Comparison of ENCODE assay signal across 11 cellular contexts in the genomic region with DNA sequence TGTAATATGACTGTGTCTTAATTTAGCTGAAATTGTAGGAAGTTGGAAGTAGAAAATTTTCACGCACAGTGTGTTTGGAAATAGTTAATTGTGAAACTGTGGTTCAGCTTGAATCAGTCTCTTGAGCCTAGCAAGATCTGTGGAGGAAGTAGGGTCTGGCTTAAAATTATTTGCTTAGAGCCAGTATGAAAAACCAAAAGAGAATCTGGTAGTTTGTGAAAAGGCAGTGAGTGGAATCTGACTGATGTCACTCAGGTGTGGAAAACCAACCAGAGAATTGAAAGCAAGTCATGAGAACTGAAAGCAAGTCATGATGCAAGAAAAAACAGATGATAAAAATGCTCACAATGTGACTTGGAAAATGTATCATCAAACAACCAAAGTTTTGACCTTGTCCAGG. TPM values are rescaled to one million over a fixed set of nuclear protein-coding genes. Genes with fewer than 3 reads are reported as not detected.
DNase-seq lines count a peak whose midpoint lies in the region; ATAC-seq and TF ChIP-seq lines count a peak whose summit lies in the region.
"Had no signal": no experiment of that assay in that cellular context is flagged by ENCODE, and none has a peak within 500 bp of the region (broad histone marks: within the 10 kb centered on the region; RNA-seq: fewer than 3 reads in every experiment).

No MANE protein-coding gene starts in this region.

- TF ChIP-seq POLR2A in uterus (IDR thresholded peaks at IDR 0.05): no peak

- peak overlapping the region in 1 of 2 donors; percentile 9 for H3K4me3 Mint-ChIP-seq in activated T-cell treated with anti-CD3 and anti-CD28 coated beads, Interleukin-2, amount 50 U/mL, for 72 hours
- no peak overlapping the region for H3K4me3 Mint-ChIP-seq in stimulated activated naive CD8-positive, alpha-beta T cell treated with anti-CD3 and anti-CD28 coated beads, Interleukin-15, Interleukin-2, amounts not matched to agents 100 ng/mL and 50 ng/mL, for 24 hours
- H3K4me3 Mint-ChIP-seq: central memory CD8-positive, alpha-beta T cell had no signal

- H3K9me3 Mint-ChIP-seq in activated T-cell treated with anti-CD3 and anti-CD28 coated beads, Interleukin-2, amount 50 U/mL, for 72 hours: peaks cover 0 to 2% of the 10 kb centered on the region in 2 donors
- peaks cover 4% of the 10 kb centered on the region for H3K9me3 Mint-ChIP-seq in stimulated activated naive CD8-positive, alpha-beta T cell treated with anti-CD3 and anti-CD28 coated beads, Interleukin-15, Interleukin-2, amounts not matched to agents 100 ng/mL and 50 ng/mL, for 24 hours
- H3K9me3 Mint-ChIP-seq: central memory CD8-positive, alpha-beta T cell had no signal

- H3K36me3 Mint-ChIP-seq in activated T-cell treated with anti-CD3 and anti-CD28 coated beads, Interleukin-2, amount 50 U/mL, for 72 hours (ENCODE audit: insufficient read depth in 2 of 2): peaks cover 0 to 3% of the 10 kb centered on the region in 2 donors
- no peaks in the 10 kb centered on the region for H3K36me3 Mint-ChIP-seq in stimulated activated naive CD8-positive, alpha-beta T cell treated with anti-CD3 and anti-CD28 coated beads, Interleukin-15, Interleukin-2, amounts not matched to agents 100 ng/mL and 50 ng/mL, for 24 hours (ENCODE audit: low read depth)

- no peak for DNase-seq in activated T-cell treated with anti-CD3 and anti-CD28 coated beads, Interleukin-2, amount 50 U/mL, for 72 hours
- no peak for DNase-seq in activated T-cell treated with anti-CD3 and anti-CD28 coated beads, Interleukin-2, amount 50 U/mL, for 48 hours
- DNase-seq in HL-60 (ENCODE audit: low read depth in 1 of 2, low spot score in 1 of 2) (peak; percentile 68 to 81), uterus (no peak)
- DNase-seq in activated CD4-positive, alpha-beta T cell treated with anti-CD3 and anti-CD28 coated beads, Interleukin-2, amount 50 U/mL, for 1 hour: no peak
- DNase-seq in activated CD4-positive, alpha-beta T cell treated with anti-CD3 and anti-CD28 coated beads, Interleukin-2, amount 50 U/mL, for 48 hours: no peak
- DNase-seq: activated CD8-positive, alpha-beta memory T cell treated with anti-CD3 and anti-CD28 coated beads, Interleukin-2, amount 50 U/mL, for 48 hours had no signal

- intact Hi-C loops in uterus (cut with DNase I; ENCODE audit: low total_unique reads): no loop called here

- H3K27ac Mint-ChIP-seq in activated T-cell treated with anti-CD3 and anti-CD28 coated beads, Interleukin-2, amount 50 U/mL, for 72 hours: no peak overlapping the region
- H3K27ac Mint-ChIP-seq in stimulated activated naive CD8-positive, alpha-beta T cell treated with anti-CD3 and anti-CD28 coated beads, Interleukin-15, Interleukin-2, amounts not matched to agents 100 ng/mL and 50 ng/mL, for 24 hours: peak overlapping the region; percentile 29

- peaks cover 12% of the 10 kb centered on the region for H3K4me1 Mint-ChIP-seq in activated T-cell treated with anti-CD3 and anti-CD28 coated beads, Interleukin-2, amount 50 U/mL, for 72 hours (ENCODE audit: low read depth)
- peaks cover 9% of the 10 kb centered on the region for H3K4me1 Mint-ChIP-seq in stimulated activated naive CD8-positive, alpha-beta T cell treated with anti-CD3 and anti-CD28 coated beads, Interleukin-15, Interleukin-2, amounts not matched to agents 100 ng/mL and 50 ng/mL, for 24 hours (ENCODE audit: low read depth)
- H3K4me1 Mint-ChIP-seq: central memory CD8-positive, alpha-beta T cell had no signal

- H3K27me3 ChIP-seq in HL-60 (ENCODE audit: insufficient read depth, poor library complexity, severe bottlenecking): no peaks in the 10 kb centered on the region
- H3K27me3 ChIP-seq in uterus: no peaks in the 10 kb centered on the region

- H3K27ac ChIP-seq in HL-60 (replicated peaks) (peak overlapping the region; percentile 5; the same call in 1 of the 2 replicates), uterus (no peak overlapping the region)

- no peaks in the 10 kb centered on the region for H3K9me3 ChIP-seq in uterus

- H3K36me3 ChIP-seq in uterus: no peaks in the 10 kb centered on the region

- peak; percentile 41 to 54 for ATAC-seq in activated T-cell treated with anti-CD3 and anti-CD28 coated beads, Interleukin-2, amount 50 U/mL, for 72 hours (replicated peaks in 1 of 2)
- peak; percentile 96 for ATAC-seq in HG02642 (IDR thresholded peaks at IDR 0.05; ENCODE audit: poor library complexity, unreplicated experiment)
- ATAC-seq: K562 had no signal

- H3K4me3 ChIP-seq in HL-60 (replicated peaks; ENCODE audit: insufficient read depth, low read length) (no peak overlapping the region), uterus (no peak overlapping the region)
- H3K4me3 ChIP-seq: K562 had no signal

- H3K27me3 Mint-ChIP-seq in activated T-cell treated with anti-CD3 and anti-CD28 coated beads, Interleukin-2, amount 50 U/mL, for 72 hours (ENCODE audit: low read depth): no peaks in the 10 kb centered on the region
- H3K27me3 Mint-ChIP-seq in stimulated activated naive CD8-positive, alpha-beta T cell treated with anti-CD3 and anti-CD28 coated beads, Interleukin-15, Interleukin-2, amounts not matched to agents 100 ng/mL and 50 ng/mL, for 24 hours: no peaks in the 10 kb centered on the region
- H3K27me3 Mint-ChIP-seq: central memory CD8-positive, alpha-beta T cell had no signal

- TF ChIP-seq CTCF in HL-60 (IDR thresholded peaks at IDR 0.05; ENCODE audit: insufficient read depth, low read length): no peak
- TF ChIP-seq CTCF in uterus (IDR thresholded peaks at IDR 0.05): no peak

- no peaks in the 10 kb centered on the region for H3K4me1 ChIP-seq in uterus

RNA-seq across cellular contexts. Expression of gene LIPJ, which starts 11.5 kb away (rescaled TPM):
- total RNA-seq in activated T-cell treated with anti-CD3 and anti-CD28 coated beads, Interleukin-2, amount 50 U/mL, for 72 hours: not detected
- total RNA-seq in uterus: 1 to 10 TPM in 1 of 4 donors, under 1 TPM in 2, not detected in 1; 0.48 to 1.2 (median 0.59) TPM
- total RNA-seq: K562 had no signal

RNA-seq across cellular contexts. Expression of gene RNLS, which starts 14.9 kb away (rescaled TPM):
- 1 to 10 TPM; 2.6 to 6.2 TPM for total RNA-seq in activated T-cell treated with anti-CD3 and anti-CD28 coated beads, Interleukin-2, amount 50 U/mL, for 72 hours
- 10 to 100 TPM in 3 of 4 donors, 1 to 10 TPM in 1; 8.7 to 19.7 (median 12.9) TPM for total RNA-seq in uterus

Comparison
In these comparisons a context has a peak if more than half of its experiments do, and no peak if none do; other contexts are left out.
1. DNase-seq: peak in HL-60 (2 of 2); none in activated T-cell treated with anti-CD3 and anti-CD28 coated beads, Interleukin-2, amount 50 U/mL, for 72 hours (0 of 2), activated T-cell treated with anti-CD3 and anti-CD28 coated beads, Interleukin-2, amount 50 U/mL, for 48 hours (0 of 2), activated CD4-positive, alpha-beta T cell treated with anti-CD3 and anti-CD28 coated beads, Interleukin-2, amount 50 U/mL, for 1 hour (single experiment), uterus (0 of 2) and activated CD4-positive, alpha-beta T cell treated with anti-CD3 and anti-CD28 coated beads, Interleukin-2, amount 50 U/mL, for 48 hours (0 of 2).